In the genomic region with DNA sequence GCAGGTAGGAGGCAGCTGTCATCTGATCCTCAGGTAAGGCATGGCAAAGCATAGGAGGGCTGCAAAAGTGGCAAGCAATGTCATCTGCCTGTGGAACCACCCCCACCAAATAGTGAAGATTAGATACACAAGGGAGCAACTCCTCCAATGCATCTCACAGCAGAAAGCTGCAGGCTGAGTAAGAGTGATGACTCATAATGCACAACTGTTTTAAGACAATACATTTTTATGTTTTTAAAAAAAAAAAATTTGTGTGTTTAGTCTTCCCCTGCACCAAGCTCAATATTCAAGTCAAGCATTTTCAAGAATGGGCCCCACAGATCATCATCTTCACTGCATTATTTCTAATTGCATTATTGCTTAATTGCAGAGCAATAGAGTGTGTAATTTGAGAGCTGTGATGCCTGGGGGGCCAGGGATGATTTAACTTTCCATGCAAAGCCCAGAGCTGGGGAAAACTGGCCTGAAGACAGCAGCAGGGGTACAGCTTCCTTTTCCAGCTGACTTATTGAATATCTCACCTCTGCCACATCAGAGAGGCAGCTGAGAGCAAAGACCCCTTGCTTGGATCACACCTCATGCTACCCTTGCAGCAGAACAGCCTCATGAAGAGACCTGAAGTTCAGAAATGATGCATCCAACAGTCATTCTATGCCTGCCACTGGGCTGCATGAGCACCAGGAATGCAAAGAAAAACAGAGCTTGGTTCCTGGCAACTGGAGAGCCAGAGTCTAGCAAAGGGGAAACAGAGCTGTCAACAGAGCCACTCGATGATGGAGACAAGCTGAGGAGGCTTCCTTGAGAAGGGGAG, we compare ENCODE assay signal across 1 cellular context.
A peak's percentile ranks its signal among the peaks of the same experiment; 100 is the strongest.
TF ChIP-seq lines count a peak whose summit lies in the region.

No MANE protein-coding gene starts in this region.

TF ChIP-seq in HEK293, 187 proteins besides CTCF, POLR2A, EP300 and RAD21 (continued from another document):
- TF ChIP-seq ZNF654 (tag by site-specific recombination; IDR thresholded peaks at IDR 0.05; ENCODE audit: low read depth) (no peak), ZNF24 (tag by site-specific recombination; IDR thresholded peaks at IDR 0.05) (peak; percentile 91), BCL11A (tag by site-specific recombination; IDR thresholded peaks at IDR 0.05; ENCODE audit: low read depth) (no peak), ZFHX2 (tag by site-specific recombination; conservative IDR thresholded peaks at IDR 0.05) (peak; percentile 61), WT1 (tag by site-specific recombination; IDR thresholded peaks at IDR 0.05) (no peak), FEZF1 (tag by site-specific recombination; IDR thresholded peaks at IDR 0.05) (peak; percentile 66; the same call in 1 of the 2 replicates), ZNF660 (tag by site-specific recombination; IDR thresholded peaks at IDR 0.05) (peak; percentile 90), KLF7 (tag by site-specific recombination; IDR thresholded peaks at IDR 0.05; ENCODE audit: borderline replicate concordance) (no peak), REPIN1 (tag by site-specific recombination; IDR thresholded peaks at IDR 0.05; ENCODE audit: low read depth) (no peak), ZIC2 (tag by site-specific recombination; IDR thresholded peaks at IDR 0.05) (peak; percentile 85), ZNF138 (tag by site-specific recombination; IDR thresholded peaks at IDR 0.05; ENCODE audit: borderline replicate concordance) (no peak)
- TF ChIP-seq, protein P1, sequence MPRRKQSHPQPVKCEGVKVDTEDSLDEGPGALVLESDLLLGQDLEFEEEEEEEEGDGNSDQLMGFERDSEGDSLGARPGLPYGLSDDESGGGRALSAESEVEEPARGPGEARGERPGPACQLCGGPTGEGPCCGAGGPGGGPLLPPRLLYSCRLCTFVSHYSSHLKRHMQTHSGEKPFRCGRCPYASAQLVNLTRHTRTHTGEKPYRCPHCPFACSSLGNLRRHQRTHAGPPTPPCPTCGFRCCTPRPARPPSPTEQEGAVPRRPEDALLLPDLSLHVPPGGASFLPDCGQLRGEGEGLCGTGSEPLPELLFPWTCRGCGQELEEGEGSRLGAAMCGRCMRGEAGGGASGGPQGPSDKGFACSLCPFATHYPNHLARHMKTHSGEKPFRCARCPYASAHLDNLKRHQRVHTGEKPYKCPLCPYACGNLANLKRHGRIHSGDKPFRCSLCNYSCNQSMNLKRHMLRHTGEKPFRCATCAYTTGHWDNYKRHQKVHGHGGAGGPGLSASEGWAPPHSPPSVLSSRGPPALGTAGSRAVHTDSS (tag by site-specific recombination; IDR thresholded peaks at IDR 0.05), result peak; percentile 64
